In the genomic region with DNA sequence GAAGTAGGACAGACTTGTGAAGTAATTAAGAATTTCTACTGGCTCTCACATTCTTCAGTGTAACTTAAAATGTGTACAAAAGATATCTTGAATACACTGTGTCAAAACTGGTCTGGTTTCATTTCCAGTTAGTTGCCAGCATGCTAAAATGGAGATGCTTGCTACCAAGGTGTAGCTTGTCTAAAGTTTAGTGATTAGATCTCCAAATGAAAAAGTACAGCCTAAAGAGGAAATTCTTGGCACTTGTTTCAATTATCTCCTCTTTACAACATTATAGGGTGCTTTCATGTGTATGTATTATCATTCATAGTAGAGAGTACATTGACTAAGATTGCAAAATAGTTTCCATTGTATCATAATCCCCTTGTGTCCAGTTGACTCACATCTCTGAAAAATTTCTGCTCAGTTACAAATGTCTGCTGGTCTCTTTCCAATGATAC, we compare ENCODE assay signal across 12 cellular contexts.
DNase-seq lines count a peak whose midpoint lies in the region; TF ChIP-seq lines count a peak whose summit lies in the region.
"Had no signal": no experiment of that assay in that cellular context is flagged by ENCODE, and none has a peak within 500 bp of the region (broad histone marks: within the 10 kb centered on the region; RNA-seq: fewer than 3 reads in every experiment).

No MANE protein-coding gene starts in this region.

- no peak for TF ChIP-seq POLR2A in testis (IDR thresholded peaks at IDR 0.05)
- TF ChIP-seq POLR2A in erythroblast (IDR thresholded peaks at IDR 0.05; ENCODE audit: low read length) = no peak

- no peak overlapping the region for H3K4me3 ChIP-seq in testis
- H3K4me3 ChIP-seq: esophagus muscularis mucosa, MG63 had no signal

- CTCF ChIA-PET in RWPE1 (lab: Yijun Ruan, JAX) = no interaction called here

- no peaks in the 10 kb centered on the region for H3K9me3 ChIP-seq in testis
- H3K9me3 ChIP-seq: esophagus muscularis mucosa, MG63 had no signal

- no peaks in the 10 kb centered on the region for H3K36me3 ChIP-seq in testis (ENCODE audit: low read depth, missing control alignments)
- H3K36me3 ChIP-seq: esophagus muscularis mucosa, MG63 had no signal

- peaks cover 5% of the 10 kb centered on the region for H3K4me1 ChIP-seq in testis

- POLR2A ChIA-PET in RWPE1 (lab: Yijun Ruan, JAX; ENCODE audit: low non-redundant PET) = no interaction called here

- no peak overlapping the region for H3K27ac ChIP-seq in RWPE1
- H3K27ac ChIP-seq in testis = peak overlapping the region in 1 of 2 donors; percentile 4
- H3K27ac ChIP-seq: esophagus muscularis mucosa had no signal

- TF ChIP-seq CTCF in RWPE1 (conservative IDR thresholded peaks at IDR 0.05; ENCODE audit: low read depth) (no peak), testis (IDR thresholded peaks at IDR 0.05) (no peak)

- DNase-seq in GM04504 (ENCODE audit: low read depth) (peak; percentile 24), RWPE1 (ENCODE audit: low spot score) (peak; percentile 23), fibroblast of peridontal ligament (ENCODE audit: extremely low read depth) (peak; percentile 97), renal cortical epithelial cell (ENCODE audit: low read depth) (peak; percentile 13), testis (no peak), erythroblast (lab: John Stamatoyannopoulos, UW) (no peak)
- DNase-seq in activated naive CD4-positive, alpha-beta T cell treated with Interleukin-2 at 50 U/mL for 16 hours = no peak
- no peak for DNase-seq in activated effector memory CD4-positive, alpha-beta T cell treated with anti-CD3 and anti-CD28 coated beads, Interleukin-2, amount 50 U/mL, for 16 hours
- DNase-seq: activated CD4-positive, CD25-positive, alpha-beta regulatory T cell; MG63; small intestine had no signal

- intact Hi-C loops in testis (cut with DNase I; ENCODE audit: low total_unique reads) = no loop called here

- no peaks in the 10 kb centered on the region for H3K27me3 ChIP-seq in testis
- H3K27me3 ChIP-seq: esophagus muscularis mucosa, MG63 had no signal

Comparison
In these comparisons a context has a peak if more than half of its experiments do, and no peak if none do; other contexts are left out.
1. DNase-seq: peak in GM04504 (single experiment), RWPE1 (single experiment), fibroblast of peridontal ligament (single experiment) and renal cortical epithelial cell (single experiment); none in activated naive CD4-positive, alpha-beta T cell treated with Interleukin-2 at 50 U/mL for 16 hours (single experiment), testis (single experiment), erythroblast (0 of 2) and activated effector memory CD4-positive, alpha-beta T cell treated with anti-CD3 and anti-CD28 coated beads, Interleukin-2, amount 50 U/mL, for 16 hours (single experiment).